Comparison of ENCODE assay signal across 24 cellular contexts in the genomic region with DNA sequence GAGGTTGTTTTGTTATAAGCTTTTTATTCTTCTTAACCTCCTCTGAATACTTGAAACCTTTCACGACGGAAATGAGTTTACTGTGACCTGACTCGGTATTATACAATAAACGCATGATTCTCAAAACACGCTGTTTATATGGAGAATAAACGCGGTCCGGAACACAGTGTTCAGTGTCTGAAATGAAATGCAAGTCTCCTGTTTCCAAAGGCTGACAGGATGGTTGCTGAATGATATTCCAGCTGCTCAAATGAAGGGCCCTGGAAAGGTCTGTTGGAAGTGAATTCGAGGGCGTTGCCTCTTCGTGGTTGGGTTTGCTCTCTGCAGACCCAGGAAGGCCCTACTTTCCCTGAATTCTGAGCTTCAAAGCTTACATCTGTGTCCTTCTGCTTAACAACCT.
"Had no signal": no experiment of that assay in that cellular context is flagged by ENCODE, and none has a peak within 500 bp of the region (broad histone marks: within the 10 kb centered on the region; RNA-seq: fewer than 3 reads in every experiment).

No MANE protein-coding gene starts in this region.

- ATAC-seq: activated CD8-positive, alpha-beta memory T cell treated with anti-CD3 and anti-CD28 coated beads, Interleukin-2, amount 10 ng/mL, durations not matched to agents 7 days and 5 days; activated CD8-positive, alpha-beta T cell treated with anti-CD3 and anti-CD28 coated beads, Interleukin-2, amount 10 ng/mL, durations not matched to agents 7 days and 5 days; activated naive CD4-positive, alpha-beta T cell treated with anti-CD3 and anti-CD28 coated beads, Interleukin-2, amount 50 U/mL, for 72 hours; activated T-cell treated with anti-CD3 and anti-CD28 coated beads, Interleukin-2, amount 50 U/mL, for 72 hours; foreskin keratinocyte; left lung; natural killer cell treated with Interleukin-12 subunit alpha and Interleukin-12 subunit beta and Interleukin-15 and Interleukin-18, amount 100 ng/mL, for 72 hours; right cardiac atrium; stimulated activated naive CD8-positive, alpha-beta T cell treated with anti-CD3 and anti-CD28 coated beads, Interleukin-15, Interleukin-2, amounts not matched to agents 100 U/mL and 50 U/mL, for 24 hours had no signal

- H3K4me1 ChIP-seq: foreskin keratinocyte had no signal

- H3K36me3 ChIP-seq: cardiac muscle cell, left lung, thoracic aorta, upper lobe of left lung, vagina had no signal

- H3K4me3 ChIP-seq: cardiac muscle cell, left lung, lung, thoracic aorta, upper lobe of left lung, vagina had no signal

- H3K9me3 ChIP-seq: left lung, thoracic aorta, upper lobe of left lung, vagina had no signal

- H3K27me3 Mint-ChIP-seq: activated B cell treated with CpG ODN at 0.5 μM for 24 hours; activated CD8-positive, alpha-beta memory T cell treated with anti-CD3 and anti-CD28 coated beads, Interleukin-2, amount 10 ng/mL, durations not matched to agents 7 days and 5 days; natural killer cell treated with Interleukin-12 subunit alpha and Interleukin-12 subunit beta and Interleukin-15 and Interleukin-18, amount 100 ng/mL, for 72 hours had no signal

- H3K36me3 Mint-ChIP-seq: activated CD8-positive, alpha-beta memory T cell treated with anti-CD3 and anti-CD28 coated beads, Interleukin-2, amount 10 ng/mL, durations not matched to agents 7 days and 5 days; natural killer cell treated with Interleukin-12 subunit alpha and Interleukin-12 subunit beta and Interleukin-15 and Interleukin-18, amount 100 ng/mL, for 72 hours had no signal

- H3K27ac Mint-ChIP-seq: activated B cell treated with CpG ODN at 0.5 μM for 24 hours; activated CD8-positive, alpha-beta memory T cell treated with anti-CD3 and anti-CD28 coated beads, Interleukin-2, amount 10 ng/mL, durations not matched to agents 7 days and 5 days; activated CD8-positive, alpha-beta T cell treated with anti-CD3 and anti-CD28 coated beads, Interleukin-2, amount 10 ng/mL, durations not matched to agents 7 days and 5 days; activated naive CD4-positive, alpha-beta T cell treated with anti-CD3 and anti-CD28 coated beads, Interleukin-2, amount 50 U/mL, for 72 hours; activated T-cell treated with anti-CD3 and anti-CD28 coated beads, Interleukin-2, amount 50 U/mL, for 72 hours; natural killer cell treated with Interleukin-12 subunit alpha and Interleukin-12 subunit beta and Interleukin-15 and Interleukin-18, amount 100 ng/mL, for 72 hours; T-helper 2 cell treated with Interferon-gamma antibody and Interleukin-4, amounts not matched to agents 5 μg/mL and 100 μg/mL, for 36 hours had no signal

- H3K9me3 Mint-ChIP-seq: activated B cell treated with CpG ODN at 0.5 μM for 24 hours; activated T-cell treated with anti-CD3 and anti-CD28 coated beads, Interleukin-2, amount 50 U/mL, for 72 hours; natural killer cell treated with Interleukin-12 subunit alpha and Interleukin-12 subunit beta and Interleukin-15 and Interleukin-18, amount 100 ng/mL, for 72 hours; T-helper 2 cell treated with Interferon-gamma antibody and Interleukin-4, amounts not matched to agents 5 μg/mL and 100 μg/mL, for 36 hours had no signal

- DNase-seq: activated B cell treated with CpG ODN at 0.5 μM for 24 hours; activated CD8-positive, alpha-beta memory T cell treated with anti-CD3 and anti-CD28 coated beads, Interleukin-2, amount 10 ng/mL, durations not matched to agents 7 days and 5 days; activated CD8-positive, alpha-beta T cell treated with anti-CD3 and anti-CD28 coated beads, Interleukin-2, amount 10 ng/mL, durations not matched to agents 7 days and 5 days; activated naive CD4-positive, alpha-beta T cell; activated T-cell treated with anti-CD3 and anti-CD28 coated beads, Interleukin-2, amount 50 U/mL, for 72 hours; anterior cingulate cortex; cortex of kidney; foreskin keratinocyte; kidney glomerular epithelial cell; left lung; mesendoderm; right cardiac atrium; stimulated activated CD4-positive, alpha-beta T cell treated with anti-CD3 and anti-CD28 coated beads, Interleukin-2, amount 100 ng/mL, for 48 hours; stimulated activated naive CD8-positive, alpha-beta T cell treated with anti-CD3 and anti-CD28 coated beads, Interleukin-15, Interleukin-2, amounts not matched to agents 100 U/mL and 50 U/mL, for 24 hours; T-helper 1 cell; upper lobe of left lung had no signal

- H3K27me3 ChIP-seq: cardiac muscle cell, foreskin keratinocyte, left lung, upper lobe of left lung, vagina had no signal

- H3K4me3 Mint-ChIP-seq: activated B cell treated with CpG ODN at 0.5 μM for 24 hours; activated CD8-positive, alpha-beta memory T cell treated with anti-CD3 and anti-CD28 coated beads, Interleukin-2, amount 10 ng/mL, durations not matched to agents 7 days and 5 days; activated CD8-positive, alpha-beta T cell treated with anti-CD3 and anti-CD28 coated beads, Interleukin-2, amount 10 ng/mL, durations not matched to agents 7 days and 5 days; activated T-cell treated with anti-CD3 and anti-CD28 coated beads, Interleukin-2, amount 50 U/mL, for 72 hours; brain; natural killer cell treated with Interleukin-12 subunit alpha and Interleukin-12 subunit beta and Interleukin-15 and Interleukin-18, amount 100 ng/mL, for 72 hours; T-helper 2 cell treated with Interferon-gamma antibody and Interleukin-4, amounts not matched to agents 5 μg/mL and 100 μg/mL, for 36 hours had no signal

- H3K27ac ChIP-seq: cardiac muscle cell, foreskin keratinocyte, left lung, thoracic aorta, vagina had no signal
